8 cellular contexts compared by ENCODE assay signal in the genomic region with DNA sequence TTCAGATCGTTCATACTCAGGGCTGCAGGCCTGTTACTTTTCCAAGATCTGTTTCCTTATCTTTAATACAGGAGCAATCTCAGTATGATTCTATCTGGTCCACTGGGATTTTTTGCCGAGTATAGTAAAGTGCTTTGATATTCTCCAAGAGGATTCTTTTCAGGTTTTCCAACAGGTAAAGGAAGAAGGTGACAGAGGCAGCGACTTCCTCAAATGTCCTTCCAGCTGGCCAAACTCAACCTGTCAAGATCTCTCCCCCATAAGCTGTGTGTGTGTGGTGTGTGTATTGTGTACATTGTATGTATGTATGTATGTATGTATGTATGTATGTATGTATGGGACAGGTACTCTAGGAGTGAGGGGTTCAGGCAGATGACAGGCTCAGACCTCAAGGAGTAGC. TPM values are rescaled to one million over a fixed set of nuclear protein-coding genes. Genes with fewer than 3 reads are reported as not detected.
DNase-seq lines count a peak whose midpoint lies in the region; ATAC-seq and TF ChIP-seq lines count a peak whose summit lies in the region.

No MANE protein-coding gene starts in this region.

- CTCF ChIA-PET in IMR-90 (lab: Yijun Ruan, JAX): interaction anchor here (0.5 to 1.3 kb wide), 3 partner anchors 58 to 1707 kb away, joined by 3 to 5 read pairs (median 3); no protein-coding TSS in a partner anchor

- peak overlapping the region; percentile 97 for H3K4me3 ChIP-seq in ACC112 (ENCODE audit: low read depth, low read length)
- peak overlapping the region; percentile 64 for H3K4me3 ChIP-seq in IMR-90 (ENCODE audit: insufficient read depth, low read depth, low read length)
- H3K4me3 ChIP-seq in mucosa of stomach (ENCODE audit: low read length): peak overlapping the region; percentile 83

- no peak for TF ChIP-seq CTCF in IMR-90 (conservative IDR thresholded peaks at IDR 0.05; ENCODE audit: low read depth, low read length)

- H4K5ac ChIP-seq in IMR-90 (ENCODE audit: low read depth, low read length): peak overlapping the region; percentile 37; the same call in 1 of the 2 replicates

- peaks cover 9% of the 10 kb centered on the region for H3K36me3 Mint-ChIP-seq in central memory CD8-positive, alpha-beta T cell (ENCODE audit: insufficient read depth)

- no peak for TF ChIP-seq POLR2A in IMR-90 (IDR thresholded peaks at IDR 0.05; ENCODE audit: low read depth, low read length)

- H3K36me3 ChIP-seq in ACC112 (ENCODE audit: insufficient read depth, low read length) (peaks cover 11% of the 10 kb centered on the region; the same call in 1 of the 2 replicates), IMR-90 (ENCODE audit: control insufficient read depth, insufficient read depth, low read length) (peaks cover 7% of the 10 kb centered on the region), mucosa of stomach (ENCODE audit: control insufficient read depth, insufficient read depth, low read length) (no peaks in the 10 kb centered on the region)

- peaks cover 7% of the 10 kb centered on the region for H3K4me1 ChIP-seq in ACC112 (ENCODE audit: control insufficient read depth, insufficient read depth, low read length, unreplicated experiment)
- peaks cover 6% of the 10 kb centered on the region for H3K4me1 ChIP-seq in IMR-90 (ENCODE audit: control insufficient read depth, insufficient read depth, low read length)
- H3K4me1 ChIP-seq in mucosa of stomach (ENCODE audit: control insufficient read depth, insufficient read depth, low read length): peaks cover 28% of the 10 kb centered on the region

- peak overlapping the region; percentile 75 for H3K14ac ChIP-seq in IMR-90 (replicated peaks; ENCODE audit: low read depth, low read length)

- no peak for TF ChIP-seq RAD21 in IMR-90 (IDR thresholded peaks at IDR 0.05; ENCODE audit: low read length)

- H3K4me2 ChIP-seq in IMR-90 (ENCODE audit: low read depth, low read length): peak overlapping the region; percentile 54

- H2BK5ac ChIP-seq in IMR-90 (ENCODE audit: low read depth, low read length, poor library complexity, severe bottlenecking): peak overlapping the region; percentile 8

- peak overlapping the region; percentile 76 for H3K27ac Mint-ChIP-seq in central memory CD8-positive, alpha-beta T cell (ENCODE audit: low read depth)

- intact Hi-C loops in IMR-90 (cut with micrococcal nuclease): no loop called here

- H3K27ac ChIP-seq in ACC112 (ENCODE audit: low read depth, low read length) (no peak overlapping the region), IMR-90 (ENCODE audit: insufficient read depth, low read length) (no peak overlapping the region)

- H2BK20ac ChIP-seq in IMR-90 (ENCODE audit: low read depth, low read length): no peak overlapping the region

- no peak overlapping the region for H4K91ac ChIP-seq in IMR-90 (ENCODE audit: insufficient read depth, low read depth, low read length)

- H3K27me3 Mint-ChIP-seq in central memory CD8-positive, alpha-beta T cell: no peaks in the 10 kb centered on the region

- dilution Hi-C loops in IMR-90 (cut with HindIII; ENCODE audit: low sequenced_read_pairs, unreplicated experiment): no loop called here

- H3K9me3 Mint-ChIP-seq in central memory CD8-positive, alpha-beta T cell: no peaks in the 10 kb centered on the region

- peak overlapping the region; percentile 2 to 98; a peak in 2 of 4 replicates for H4K8ac ChIP-seq in IMR-90 (ENCODE audit: low read depth in 2 of 2, low read length in 2 of 2)

- BruUV-seq in IMR-90 (replicated peaks; lab: Mats Ljungman, UMichigan): no TSS peak

- H3K27me3 ChIP-seq in ACC112 (ENCODE audit: insufficient read depth, low read length) (no peaks in the 10 kb centered on the region), IMR-90 (ENCODE audit: control insufficient read depth, insufficient read depth, low read length) (no peaks in the 10 kb centered on the region), mucosa of stomach (ENCODE audit: control insufficient read depth, insufficient read depth, low read length) (no peaks in the 10 kb centered on the region)

- POLR2A ChIA-PET in IMR-90 (lab: Charles Lee; ENCODE audit: unreplicated experiment): no interaction called here

- H2AK5ac ChIP-seq in IMR-90 (ENCODE audit: low read depth, low read length): no peak overlapping the region; the same call in 1 of the 2 replicates

- H3K9me1 ChIP-seq in IMR-90 (ENCODE audit: insufficient read depth, low read length): peaks cover 5% of the 10 kb centered on the region; the same call in 1 of the 2 replicates

- no CpG with 5 or more reads among the region's 3 CpGs for WGBS in IMR-90 (ENCODE audit: extremely low coverage in 2 of 2, insufficient read length in 1 of 2), 2 experiments

- H3K9ac ChIP-seq in IMR-90 (ENCODE audit: low read depth, low read length) (peak overlapping the region; percentile 92), mucosa of stomach (ENCODE audit: low read length) (peak overlapping the region; percentile 84)

- H3K9me3 ChIP-seq in IMR-90 (ENCODE audit: control insufficient read depth, insufficient read depth, low read length) (no peaks in the 10 kb centered on the region), mucosa of stomach (ENCODE audit: control insufficient read depth, low read length) (no peaks in the 10 kb centered on the region)

- DNase-seq in IMR-90 (no peak), DMS153 treated with DMSO at 0.1 percent for 48 hours (lab: John Stamatoyannopoulos, UW; ENCODE audit: unreplicated experiment) (no peak), globus pallidus (ENCODE audit: low spot score) (no peak)
- DNase-seq in central memory CD8-positive, alpha-beta T cell (ENCODE audit: low spot score in 2 of 2): no peak

- H3K18ac ChIP-seq in IMR-90 (ENCODE audit: low read depth, low read length): no peak overlapping the region

- H3K4ac ChIP-seq in IMR-90 (ENCODE audit: low read depth, low read length): peak overlapping the region; percentile 91

- ATAC-seq in IMR-90 (ENCODE audit: low read depth): no peak
- ATAC-seq in central memory CD8-positive, alpha-beta T cell (replicated peaks; ENCODE audit: extremely low read depth, poor library complexity, severe bottlenecking): no peak
- ATAC-seq in GM18907 (IDR thresholded peaks at IDR 0.05; ENCODE audit: unreplicated experiment): no peak
- ATAC-seq in GM18867 (IDR thresholded peaks at IDR 0.05; ENCODE audit: unreplicated experiment): no peak

- peaks cover 20% of the 10 kb centered on the region for H3K4me1 Mint-ChIP-seq in central memory CD8-positive, alpha-beta T cell

- peak overlapping the region; percentile 94 for H3K4me3 Mint-ChIP-seq in central memory CD8-positive, alpha-beta T cell

- H4K20me1 ChIP-seq in IMR-90 (ENCODE audit: insufficient read depth, low read length): no peaks in the 10 kb centered on the region

- peak overlapping the region; percentile 53; the same call in 1 of the 2 replicates for H3K56ac ChIP-seq in IMR-90 (ENCODE audit: extremely low read depth, insufficient read depth, low read length)

- no peak overlapping the region for H2BK15ac ChIP-seq in IMR-90 (ENCODE audit: low read depth, low read length)

- in situ Hi-C loops in IMR-90 (cut with MboI; ENCODE audit: low sequenced_read_pairs): no loop called here

- peaks cover 27% of the 10 kb centered on the region for H3K79me2 ChIP-seq in ACC112 (ENCODE audit: control insufficient read depth, insufficient read depth, low read length, unreplicated experiment)

- H2AFZ ChIP-seq in ACC112 (ENCODE audit: low read length, unreplicated experiment) (no peak overlapping the region), IMR-90 (replicated peaks; ENCODE audit: low read length, poor library complexity) (no peak overlapping the region)

- peak overlapping the region; percentile 41; the same call in 1 of the 2 replicates for H3K23ac ChIP-seq in IMR-90 (ENCODE audit: low read depth, low read length)

- H2AK9ac ChIP-seq in IMR-90 (replicated peaks; ENCODE audit: low read depth, low read length, poor library complexity): peak overlapping the region; percentile 6

- H2BK120ac ChIP-seq in IMR-90 (ENCODE audit: low read depth, low read length): no peak overlapping the region

- peaks cover 17 to 36% of the 10 kb centered on the region in 2 experiments for H3K79me1 ChIP-seq in IMR-90 (ENCODE audit: low read depth in 1 of 2, low read length in 2 of 2)

TF ChIP-seq in IMR-90, 13 proteins besides CTCF, POLR2A, EP300 and RAD21:
- TF ChIP-seq NFE2L2 (IDR thresholded peaks at IDR 0.05; ENCODE audit: low read depth, low read length): no peak
- TF ChIP-seq MAZ (IDR thresholded peaks at IDR 0.05; ENCODE audit: borderline replicate concordance, low read depth, low read length): no peak
- no peak for TF ChIP-seq MXI1 (IDR thresholded peaks at IDR 0.05; ENCODE audit: borderline replicate concordance, low read depth, low read length)
- no peak for TF ChIP-seq CHD1 (IDR thresholded peaks at IDR 0.05; ENCODE audit: low read depth, low read length)
- TF ChIP-seq RCOR1 (IDR thresholded peaks at IDR 0.05; ENCODE audit: insufficient replicate concordance, low read length): no peak
- TF ChIP-seq FOS (IDR thresholded peaks at IDR 0.05; ENCODE audit: low read depth, low read length): no peak
- TF ChIP-seq BHLHE40 (IDR thresholded peaks at IDR 0.05; ENCODE audit: low read depth, low read length): no peak
- no peak for TF ChIP-seq CEBPB (IDR thresholded peaks at IDR 0.05; ENCODE audit: low read depth, low read length)

RNA-seq across cellular contexts. Expression of a gene that starts 1.1 kb away (rescaled TPM):
- total RNA-seq in IMR-90 (2012; rRNA removed): 122 and 151 TPM in 2 replicates
- 141 and 144 TPM in 2 replicates for polyA plus RNA-seq in IMR-90 (2012; rRNA removed)
- polyA plus RNA-seq in IMR-90 (2012; cell fraction: cytosol; rRNA removed): 162 and 164 TPM in 2 replicates
- polyA plus RNA-seq in IMR-90 (2012; cell fraction: nucleus; rRNA removed; ENCODE audit: low replicate concordance): 137 and 158 TPM in 2 replicates

RNA-seq across cellular contexts. Expression of a gene that starts 30.0 kb away (rescaled TPM):
- total RNA-seq in IMR-90 (2012; rRNA removed): 875 and 883 TPM in 2 replicates
- 530 and 612 TPM in 2 replicates for polyA plus RNA-seq in IMR-90 (2012; rRNA removed)
- 215 and 360 TPM in 2 replicates for polyA plus RNA-seq in IMR-90 (2012; cell fraction: cytosol; rRNA removed)
- 38.8 and 276 TPM in 2 replicates for polyA plus RNA-seq in IMR-90 (2012; cell fraction: nucleus; rRNA removed; ENCODE audit: low replicate concordance)

RNA-seq across cellular contexts. Expression of a gene that starts 32.2 kb away (rescaled TPM):
- total RNA-seq in IMR-90 (2012; rRNA removed): 56.6 and 85.0 TPM in 2 replicates
- polyA plus RNA-seq in IMR-90 (2012; rRNA removed): 98.2 and 124 TPM in 2 replicates
- 38.2 and 66.5 TPM in 2 replicates for polyA plus RNA-seq in IMR-90 (2012; cell fraction: cytosol; rRNA removed)
- polyA plus RNA-seq in IMR-90 (2012; cell fraction: nucleus; rRNA removed; ENCODE audit: low replicate concordance): 47.5 and 89.7 TPM in 2 replicates

RNA-seq across cellular contexts. Expression of a gene that starts 51.6 kb away (rescaled TPM):
- total RNA-seq in IMR-90 (2012; rRNA removed): 5.2 and 6.4 TPM in 2 replicates
- 2.8 and 4.1 TPM in 2 replicates for polyA plus RNA-seq in IMR-90 (2012; rRNA removed)
- 3.2 and 3.3 TPM in 2 replicates for polyA plus RNA-seq in IMR-90 (2012; cell fraction: cytosol; rRNA removed)
- polyA plus RNA-seq in IMR-90 (2012; cell fraction: nucleus; rRNA removed; ENCODE audit: low replicate concordance): 1.3 and 2.0 TPM in 2 replicates

RNA-seq across cellular contexts. Expression of a gene that starts 51.8 kb away (rescaled TPM):
- total RNA-seq in IMR-90 (2012; rRNA removed): 0.28 and 0.54 TPM in 2 replicates
- 0.89 and 1.0 TPM in 2 replicates for polyA plus RNA-seq in IMR-90 (2012; rRNA removed)
- polyA plus RNA-seq in IMR-90 (2012; cell fraction: cytosol; rRNA removed): 0.75 and 1.0 TPM in 2 replicates
- 0.99 and 1.0 TPM in 2 replicates for polyA plus RNA-seq in IMR-90 (2012; cell fraction: nucleus; rRNA removed; ENCODE audit: low replicate concordance)
